ENCODE assay signal across 10 cellular contexts in the genomic region with DNA sequence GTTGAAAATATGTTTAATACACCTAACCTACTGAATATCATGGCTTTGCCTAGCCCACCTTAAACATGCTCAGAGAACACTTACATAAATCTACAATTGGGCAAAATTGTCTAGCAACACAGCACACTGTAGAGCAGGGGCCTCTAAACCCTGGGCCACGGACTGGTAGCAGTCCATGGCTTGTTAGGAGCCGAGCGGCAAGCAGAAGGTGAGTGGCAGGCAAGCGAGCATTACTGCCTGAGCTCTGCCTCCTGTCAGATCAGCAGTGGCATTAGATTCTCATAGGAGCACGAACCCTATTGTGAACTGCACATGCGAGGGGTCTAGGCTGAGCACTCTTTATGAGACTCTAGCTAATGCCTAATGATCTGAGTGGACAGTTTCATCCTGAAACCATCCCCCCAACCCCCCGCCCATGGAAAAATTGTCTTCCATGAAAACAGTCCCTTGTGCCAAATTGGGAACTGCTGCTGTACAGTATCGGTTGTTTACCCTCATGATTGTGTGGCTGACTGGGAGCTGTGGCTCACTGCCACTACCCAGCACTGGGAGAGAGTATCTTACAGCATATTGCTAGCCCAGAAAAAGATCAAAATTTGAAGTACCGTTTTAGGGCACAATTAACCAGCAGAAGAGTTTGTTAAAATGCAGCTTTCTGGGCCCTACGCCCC. TPM values are rescaled to one million over a fixed set of nuclear protein-coding genes. Genes with fewer than 3 reads are reported as not detected.
DNase-seq lines count a peak whose midpoint lies in the region; ATAC-seq and TF ChIP-seq lines count a peak whose summit lies in the region.
"Had no signal": no experiment of that assay in that cellular context is flagged by ENCODE, and none has a peak within 500 bp of the region (broad histone marks: within the 10 kb centered on the region; RNA-seq: fewer than 3 reads in every experiment).

No MANE protein-coding gene starts in this region.

- no peaks in the 10 kb centered on the region for H3K36me3 ChIP-seq in sigmoid colon
- H3K36me3 ChIP-seq in BE2C: no peaks in the 10 kb centered on the region
- H3K36me3 ChIP-seq: cardiac muscle cell had no signal

- no peak for TF ChIP-seq POLR2A in sigmoid colon (IDR thresholded peaks at IDR 0.05)

- TF ChIP-seq EP300 in sigmoid colon (IDR thresholded peaks at IDR 0.05): no peak

- H3K4me3 ChIP-seq in fibroblast of the aortic adventitia (ENCODE audit: low read depth, low read length) (no peak overlapping the region), sigmoid colon (peak overlapping the region in 2 of 4 donors; percentile 16 to 20), BE2C (ENCODE audit: low read depth, low read length) (no peak overlapping the region)
- H3K4me3 ChIP-seq: cardiac muscle cell had no signal

- peak; percentile 60 for DNase-seq in NCI-H446 treated with DMSO at 0.1 percent for 48 hours (lab: John Stamatoyannopoulos, UW)
- DNase-seq in fibroblast of the aortic adventitia (ENCODE audit: low read depth): peak; percentile 44
- no peak for DNase-seq in sigmoid colon
- no peak for DNase-seq in cerebellar nuclear complex (lab: John Stamatoyannopoulos, UW)
- DNase-seq in BE2C: no peak
- no peak for DNase-seq in GDM1 (lab: John Stamatoyannopoulos, UW)
- DNase-seq: activated CD4-positive, alpha-beta T cell treated with anti-CD3 and anti-CD28 coated beads for 4 hours had no signal

- H3K4me1 ChIP-seq in sigmoid colon: peaks cover 0 to 63% (median 50%) of the 10 kb centered on the region in 4 donors
- no peaks in the 10 kb centered on the region for H3K4me1 ChIP-seq in BE2C

- peak overlapping the region; percentile 70 to 95 (median 88) for H3K27ac ChIP-seq in sigmoid colon
- H3K27ac ChIP-seq: cardiac muscle cell had no signal

- H3K9me3 ChIP-seq in sigmoid colon: no peaks in the 10 kb centered on the region
- no peaks in the 10 kb centered on the region for H3K9me3 ChIP-seq in BE2C

- no peak for TF ChIP-seq CTCF in fibroblast of the aortic adventitia (IDR thresholded peaks at IDR 0.05; ENCODE audit: insufficient read depth, low read length)
- no peak for TF ChIP-seq CTCF in sigmoid colon (IDR thresholded peaks at IDR 0.05)
- TF ChIP-seq CTCF in BE2C (IDR thresholded peaks at IDR 0.05; ENCODE audit: low read depth, low read length): no peak

- H3K27me3 ChIP-seq in sigmoid colon (no peaks in the 10 kb centered on the region), BE2C (no peaks in the 10 kb centered on the region)
- H3K27me3 ChIP-seq: cardiac muscle cell had no signal

- 68 to 73% methylated on average over 10 of the region's 10 CpGs for WGBS in sigmoid colon, 2 donors

- ATAC-seq in GM18519 (IDR thresholded peaks at IDR 0.05; ENCODE audit: low FRiP score, unreplicated experiment): peak; percentile 9
- ATAC-seq in HG02840 (IDR thresholded peaks at IDR 0.05; ENCODE audit: low FRiP score, unreplicated experiment): no peak

- intact Hi-C loops in sigmoid colon (cut with DNase I): no loop called here

RNA-seq across cellular contexts. Expression of a gene that starts 26.1 kb away (rescaled TPM):
- total RNA-seq in fibroblast of the aortic adventitia (ENCODE audit: low replicate concordance) (20.1 and 27.8 TPM in 2 replicates), sigmoid colon (10 to 100 TPM; 11.1 to 19.4 (median 16.6) TPM)
- 10 to 100 TPM in 1 of 3 donors, 1 to 10 TPM in 2; 6.0 to 19.2 (median 7.6) TPM for polyA plus RNA-seq in sigmoid colon
- polyA plus RNA-seq in BE2C (2012; ENCODE audit: insufficient read depth, insufficient read length, low read depth): 190 TPM

Comparison
In these comparisons a context has a peak if more than half of its experiments do, and no peak if none do; other contexts are left out.
1. DNase-seq: peak in NCI-H446 treated with DMSO at 0.1 percent for 48 hours (single experiment) and fibroblast of the aortic adventitia (single experiment); none in sigmoid colon (single experiment), cerebellar nuclear complex (0 of 2), BE2C (single experiment) and GDM1 (single experiment).